8 cellular contexts compared by ENCODE assay signal in genomic region chr9:127776195-127776918, GRCh38. TPM values are rescaled to one million over a fixed set of nuclear protein-coding genes. Genes with fewer than 3 reads are reported as not detected.
DNase-seq lines count a peak whose midpoint lies in the region; ATAC-seq and TF ChIP-seq lines count a peak whose summit lies in the region.

No MANE protein-coding gene starts in this region.

- H3K27ac Mint-ChIP-seq in neural crest cell (ENCODE audit: unreplicated experiment): no peak overlapping the region

- no peaks in the 10 kb centered on the region for H3K9me3 Mint-ChIP-seq in neural crest cell

- peaks cover 4% of the 10 kb centered on the region for H3K27me3 Mint-ChIP-seq in neural crest cell (ENCODE audit: low read depth)

- H3K4me3 Mint-ChIP-seq in neural crest cell: peak overlapping the region; percentile 15

- no peaks in the 10 kb centered on the region for H3K36me3 Mint-ChIP-seq in neural crest cell (ENCODE audit: low read depth)

- no peak for TF ChIP-seq CTCF in neural crest cell (conservative IDR thresholded peaks at IDR 0.05)

- ATAC-seq in HG03139 (IDR thresholded peaks at IDR 0.05; ENCODE audit: unreplicated experiment) (no peak), GM19324 (IDR thresholded peaks at IDR 0.05; ENCODE audit: low FRiP score, unreplicated experiment) (no peak)

- peaks cover 14% of the 10 kb centered on the region for H3K4me1 Mint-ChIP-seq in neural crest cell

- TF ChIP-seq POLR2A in Raji (IDR thresholded peaks at IDR 0.05; ENCODE audit: insufficient read depth, low read depth, low read length): peak; percentile 80

- DNase-seq in NCI-H2196 (lab: John Stamatoyannopoulos, UW; ENCODE audit: unreplicated experiment) (peak; percentile 12), NCI-H2196 treated with DMSO at 0.1 percent for 48 hours (lab: John Stamatoyannopoulos, UW; ENCODE audit: unreplicated experiment) (no peak), neural crest cell (ENCODE audit: low read depth, low spot score) (no peak), DMS153 treated with DMSO at 0.1 percent for 48 hours (lab: John Stamatoyannopoulos, UW; ENCODE audit: unreplicated experiment) (no peak)
- peak; percentile 77 for DNase-seq in activated naive CD4-positive, alpha-beta T cell treated with Interleukin-2 at 50 U/mL for 16 hours

RNA-seq across cellular contexts. Expression of gene SH2D3C, which starts 2.1 kb away (rescaled TPM):
- 6.0 and 7.2 TPM in 2 replicates for total RNA-seq in neural crest cell

RNA-seq across cellular contexts. Expression of gene CDK9, which starts 9.5 kb away (rescaled TPM):
- total RNA-seq in neural crest cell: 77.0 and 84.8 TPM in 2 replicates

RNA-seq across cellular contexts. Expression of gene FPGS, which starts 26.3 kb away (rescaled TPM):
- 64.6 and 69.9 TPM in 2 replicates for total RNA-seq in neural crest cell

RNA-seq across cellular contexts. Expression of gene TOR2A, which starts 41.3 kb away (rescaled TPM):
- 25.7 and 27.4 TPM in 2 replicates for total RNA-seq in neural crest cell

Comparison
In these comparisons a context has a peak if more than half of its experiments do, and no peak if none do; other contexts are left out.
1. DNase-seq: peak in NCI-H2196 (single experiment) and activated naive CD4-positive, alpha-beta T cell treated with Interleukin-2 at 50 U/mL for 16 hours (single experiment); none in NCI-H2196 treated with DMSO at 0.1 percent for 48 hours (single experiment), neural crest cell (single experiment) and DMS153 treated with DMSO at 0.1 percent for 48 hours (single experiment).